Comparison of ENCODE assay signal across 13 cellular contexts in the genomic region with DNA sequence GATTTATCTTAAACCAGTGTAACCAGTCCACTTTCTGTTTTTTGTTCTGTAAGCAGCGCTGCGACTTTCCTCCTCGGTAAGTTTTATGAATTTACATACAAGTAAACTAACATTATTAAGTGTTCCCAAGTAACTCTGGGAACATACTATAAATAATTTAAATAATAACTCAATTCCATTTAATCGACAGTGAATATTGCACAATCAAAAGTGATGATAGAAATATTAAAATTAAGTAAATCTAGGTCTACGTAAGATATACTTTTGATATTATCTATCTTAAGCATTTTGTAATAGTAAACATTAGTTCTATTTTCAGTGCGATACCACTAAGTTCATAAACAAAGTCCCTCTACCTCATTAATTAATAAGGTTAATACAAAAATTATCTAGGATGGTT. TPM values are rescaled to one million over a fixed set of nuclear protein-coding genes. Genes with fewer than 3 reads are reported as not detected.
A peak's percentile ranks its signal among the peaks of the same experiment; 100 is the strongest.
DNase-seq lines count a peak whose midpoint lies in the region; ATAC-seq, FAIRE-seq and TF ChIP-seq lines count a peak whose summit lies in the region.
"Had no signal": no experiment of that assay in that cellular context is flagged by ENCODE, and none has a peak within 500 bp of the region (broad histone marks: within the 10 kb centered on the region; RNA-seq: fewer than 3 reads in every experiment).

No MANE protein-coding gene starts in this region.

- peaks cover 0 to 37% (median 4%) of the 10 kb centered on the region in 9 donors for H3K36me3 ChIP-seq in heart left ventricle
- H3K36me3 ChIP-seq in pancreas = no peaks in the 10 kb centered on the region
- H3K36me3 ChIP-seq in suprapubic skin = no peaks in the 10 kb centered on the region
- H3K36me3 ChIP-seq in H7 (replicated peaks; ENCODE audit: control insufficient read depth, insufficient read depth, low read length) = no peaks in the 10 kb centered on the region

- 62 to 69% (median 64%) methylated on average over 6 of the region's 6 CpGs for WGBS in heart left ventricle, 4 donors
- whole genome bisulfite sequencing in pancreas, 2 donors = 37 to 39% methylated on average over 6 of the region's 6 CpGs
- WGBS in suprapubic skin = 54% methylated on average over 6 of the region's 6 CpGs

- H3K27ac ChIP-seq in heart left ventricle = peak overlapping the region in 10 of 12 donors; percentile 51 to 100 (median 80)
- H3K27ac ChIP-seq in coronary artery = peak overlapping the region; percentile 56 to 63
- peak overlapping the region in 2 of 4 donors; percentile 1 to 98 for H3K27ac ChIP-seq in pancreas
- no peak overlapping the region for H3K27ac ChIP-seq in suprapubic skin

- H3K4me3 ChIP-seq in heart left ventricle (peak overlapping the region in 5 of 12 donors; percentile 23 to 84 (median 83)), coronary artery (peak overlapping the region; percentile 95), pancreas (no peak overlapping the region), suprapubic skin (peak overlapping the region; percentile 8), H7 (ENCODE audit: insufficient read depth, low read depth, low read length) (no peak overlapping the region)
- H3K4me3 ChIP-seq: HAP-1 had no signal

- no peak for TF ChIP-seq CTCF in heart left ventricle (IDR thresholded peaks at IDR 0.05)
- no peak for TF ChIP-seq CTCF in coronary artery (IDR thresholded peaks at IDR 0.05)
- no peak for TF ChIP-seq CTCF in pancreas (IDR thresholded peaks at IDR 0.05)
- TF ChIP-seq CTCF in suprapubic skin (IDR thresholded peaks at IDR 0.05) = no peak

- intact Hi-C loops in heart left ventricle (cut with DNase I) (loop anchor here in 7 of 10 donors (5.0 to 10.0 kb wide), 7 partner anchors 34 to 274 kb away; no protein-coding TSS in a partner anchor), Right ventricle myocardium inferior (cut with DNase I) (no loop called here), pancreas (cut with DNase I) (no loop called here)

- no peak for TF ChIP-seq POLR2A in heart left ventricle (IDR thresholded peaks at IDR 0.05)
- TF ChIP-seq POLR2A in suprapubic skin (IDR thresholded peaks at IDR 0.05) = no peak

- H3K4me1 ChIP-seq in heart left ventricle = peaks cover 4 to 88% (median 70%) of the 10 kb centered on the region in 12 donors
- H3K4me1 ChIP-seq in pancreas = peaks cover 24 to 42% (median 42%) of the 10 kb centered on the region in 3 donors
- H3K4me1 ChIP-seq in suprapubic skin = peaks cover 67% of the 10 kb centered on the region

- H3K9me3 ChIP-seq in heart left ventricle (no peaks in the 10 kb centered on the region), pancreas (no peaks in the 10 kb centered on the region), suprapubic skin (no peaks in the 10 kb centered on the region)
- H3K9me3 ChIP-seq: HAP-1 had no signal

- ATAC-seq in heart left ventricle (no peak), Right ventricle myocardium inferior (no peak), pancreas (no peak)

- no peak for DNase-seq in heart left ventricle
- DNase-seq in Right ventricle myocardium inferior (ENCODE audit: missing footprints) = no peak
- DNase-seq in coronary artery (ENCODE audit: low spot score) = no peak
- DNase-seq in pancreas = no peak
- no peak for DNase-seq in suprapubic skin (ENCODE audit: low spot score in 2 of 2)
- no peak for DNase-seq in NCI-H2171 treated with DMSO at 0.1 percent for 48 hours (lab: John Stamatoyannopoulos, UW)
- DNase-seq in H7 = no peak
- no peak for DNase-seq in 8988T
- DNase-seq: EL, Kasumi-1, NCI-H187 treated with DMSO at 0.1 percent for 48 hours, NCI-H748 treated with DMSO at 0.1 percent for 48 hours had no signal

- H3K27me3 ChIP-seq in heart left ventricle (peaks cover 0 to 1% (median 0%) of the 10 kb centered on the region in 9 donors), pancreas (no peaks in the 10 kb centered on the region), suprapubic skin (no peaks in the 10 kb centered on the region), H7 (ENCODE audit: control insufficient read depth, insufficient read depth, low read length) (peaks cover 1% of the 10 kb centered on the region; the same call in 1 of the 2 replicates)

- peak; percentile 71 for FAIRE-seq in pancreas (lab: Jason Lieb, UNC)

- no peak for TF ChIP-seq EP300 in suprapubic skin (IDR thresholded peaks at IDR 0.05)

RNA-seq across cellular contexts. Expression of a gene that starts 7.8 kb away (rescaled TPM):
- total RNA-seq in heart left ventricle (100 to 1,000 TPM in 5 of 9 donors, 10 to 100 TPM in 4; 80.9 to 148 (median 116) TPM), Right ventricle myocardium inferior (116 TPM), pancreas (10 to 100 TPM; 40.9 to 65.0 (median 53.0) TPM), suprapubic skin (100 to 1,000 TPM in 2 of 4 donors, 10 to 100 TPM in 2; 90.4 to 204 (median 112) TPM)
- polyA plus RNA-seq in heart left ventricle (10 to 100 TPM; 24.5 to 36.3 TPM), pancreas (1 to 10 TPM; 8.9 to 10.0 TPM)
- 3.7 and 5.0 TPM in 2 replicates for total RNA-seq in H7 (2014; rRNA removed; shearing (Covaris generic))

Comparison
In these comparisons a context has a peak if more than half of its experiments do, and no peak if none do; other contexts are left out.
1. intact Hi-C loops: an anchor here in heart left ventricle (5.0 to 10.0 kb wide); none called in Right ventricle myocardium inferior and pancreas.
2. H3K4me3 ChIP-seq: peak in coronary artery (single experiment) and suprapubic skin (single experiment); none in pancreas (0 of 4) and H7 (single experiment).